Comparison of ENCODE assay signal across 18 cellular contexts in the genomic region with DNA sequence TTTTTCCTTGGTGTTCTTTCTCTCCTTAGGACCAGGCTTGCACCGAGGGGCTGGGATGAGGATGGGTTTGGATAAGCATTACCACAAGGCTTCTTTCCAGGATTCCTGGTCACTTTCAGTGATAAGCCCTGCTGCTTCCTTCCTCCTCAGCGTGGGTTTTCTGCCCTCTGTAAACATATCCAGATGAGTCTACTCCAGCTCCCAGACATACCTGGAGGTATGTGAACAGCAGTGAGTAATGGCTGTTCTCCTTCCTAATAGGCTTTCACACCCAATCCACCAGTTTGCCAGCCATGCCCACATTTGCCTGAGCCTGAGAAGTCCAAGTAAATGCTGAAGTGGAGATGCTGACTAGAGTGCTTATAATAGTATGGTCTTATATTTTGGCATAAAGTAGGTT.
"Had no signal": no experiment of that assay in that cellular context is flagged by ENCODE, and none has a peak within 500 bp of the region (broad histone marks: within the 10 kb centered on the region; RNA-seq: fewer than 3 reads in every experiment).

No MANE protein-coding gene starts in this region.

- DNase-seq: activated CD4-positive, alpha-beta memory T cell treated with anti-CD3 and anti-CD28 coated beads, Interleukin-2, amount 10 ng/mL, durations not matched to agents 7 days and 5 days; activated CD4-positive, alpha-beta T cell treated with anti-CD3 and anti-CD28 coated beads for 4 hours; activated naive CD4-positive, alpha-beta T cell treated with anti-CD3 and anti-CD28 coated beads, Interleukin-2, amount 10 ng/mL, durations not matched to agents 7 days and 5 days; activated T-cell treated with anti-CD3 and anti-CD28 coated beads, Interleukin-2, amount 50 U/mL, for 24 hours; effector CD8-positive, alpha-beta T cell; gastrocnemius medialis; mesendoderm; natural killer cell; posterior cingulate gyrus; stimulated activated CD4-positive, alpha-beta T cell treated with anti-CD3 and anti-CD28 coated beads, Interleukin-4, amount 100 ng/mL, for 24 hours; stimulated activated naive CD4-positive, alpha-beta T cell; T-helper 2 cell; tibial artery; uterus had no signal

- H3K27me3 ChIP-seq: gastrocnemius medialis, neutrophil, right atrium auricular region, tibial artery, uterus had no signal

- H3K36me3 ChIP-seq: gastrocnemius medialis, neutrophil, right atrium auricular region, tibial artery, uterus had no signal

- H3K4me3 ChIP-seq: gastrocnemius medialis, right atrium auricular region, skin epidermis, tibial artery, uterus had no signal

- H3K27ac ChIP-seq: gastrocnemius medialis, neutrophil, right atrium auricular region, skin epidermis, tibial artery, uterus had no signal

- H3K9me3 ChIP-seq: gastrocnemius medialis, neutrophil, right atrium auricular region, tibial artery, uterus had no signal

- H3K4me1 ChIP-seq: gastrocnemius medialis, right atrium auricular region, uterus had no signal

- ATAC-seq: gastrocnemius medialis, natural killer cell, WTC11 had no signal
